17 cellular contexts compared by ENCODE assay signal in the genomic region with DNA sequence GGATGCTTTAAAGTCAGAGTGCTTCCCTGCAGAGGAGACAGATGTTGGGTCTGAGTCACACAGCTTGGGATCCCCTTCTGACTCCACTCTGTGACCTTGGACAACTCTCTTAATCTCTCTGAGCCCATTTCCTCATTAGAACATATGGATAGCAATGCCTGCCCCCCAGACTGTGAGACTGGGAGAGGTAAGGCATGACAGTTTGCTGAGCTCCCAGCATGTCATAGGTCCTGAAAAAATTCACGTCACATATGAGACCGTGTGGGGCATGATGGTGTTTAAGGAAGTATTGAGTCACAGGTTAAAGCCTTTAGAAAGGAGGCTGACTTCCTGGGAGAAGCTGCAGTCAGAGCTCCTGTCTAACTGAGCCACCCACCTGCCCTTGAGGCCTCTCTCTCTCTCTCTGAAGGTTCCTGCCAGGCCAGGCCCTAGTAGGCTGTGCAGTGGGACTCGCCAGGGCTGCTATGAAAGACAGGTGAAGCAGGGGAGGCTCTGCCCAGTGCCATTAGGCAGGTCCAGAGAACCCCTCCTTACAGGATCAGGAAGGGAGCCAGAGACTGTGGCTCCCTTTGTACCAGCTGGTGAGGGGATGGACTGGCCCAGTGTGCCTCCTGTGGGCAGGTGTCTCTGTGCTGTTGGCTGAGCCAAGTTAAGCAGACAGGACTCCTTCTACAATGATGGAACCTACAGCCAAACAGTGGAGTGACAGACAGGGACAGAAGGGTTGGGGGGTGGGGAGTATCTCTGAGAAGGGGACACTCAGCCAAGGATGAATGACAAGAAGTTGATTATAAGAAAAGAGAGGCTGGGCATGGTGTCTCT. TPM values are rescaled to one million over a fixed set of nuclear protein-coding genes. Genes with fewer than 3 reads are reported as not detected.
DNase-seq lines count a peak whose midpoint lies in the region; ATAC-seq, FAIRE-seq and TF ChIP-seq lines count a peak whose summit lies in the region.
"Had no signal": no experiment of that assay in that cellular context is flagged by ENCODE, and none has a peak within 500 bp of the region (broad histone marks: within the 10 kb centered on the region; RNA-seq: fewer than 3 reads in every experiment).

No MANE protein-coding gene starts in this region.

- TF ChIP-seq CTCF in keratinocyte (optimal IDR thresholded peaks at IDR 0.05 in 1 of 3, IDR thresholded peaks at IDR 0.05 in 1 of 3, conservative IDR thresholded peaks at IDR 0.05 in 1 of 3; ENCODE audit: extremely low read depth in 1 of 3, insufficient read depth in 2 of 3, low read length in 3 of 3) = no peak
- no peak for TF ChIP-seq CTCF in gastroesophageal sphincter (IDR thresholded peaks at IDR 0.05)

- H3K4me3 ChIP-seq in CD4-positive, CD25-positive, alpha-beta regulatory T cell (ENCODE audit: low read depth, low read length) = no peak overlapping the region
- H3K4me3 ChIP-seq in keratinocyte (ENCODE audit: control insufficient read depth in 2 of 3, extremely low read depth in 1 of 3, insufficient read depth in 2 of 3, low read depth in 1 of 3, low read length in 3 of 3) = no peak overlapping the region
- no peak overlapping the region for H3K4me3 ChIP-seq in gastroesophageal sphincter
- H3K4me3 ChIP-seq: body of pancreas, GM12878, thoracic aorta had no signal

- dilution Hi-C loops in keratinocyte (cut with MboI; ENCODE audit: extremely low pct_ligation_motif_present, low sequenced_read_pairs) = no loop called here

- no peaks in the 10 kb centered on the region for H3K9me1 ChIP-seq in keratinocyte (ENCODE audit: control insufficient read depth, extremely low read depth, insufficient read depth, low read length)

- H3K9me3 ChIP-seq in CD4-positive, CD25-positive, alpha-beta regulatory T cell (ENCODE audit: control insufficient read depth in 2 of 2, low read length in 2 of 2) = no peaks in the 10 kb centered on the region
- H3K9me3 ChIP-seq in keratinocyte (ENCODE audit: control insufficient read depth, low read depth, low read length) (no peaks in the 10 kb centered on the region), gastroesophageal sphincter (no peaks in the 10 kb centered on the region)
- H3K9me3 ChIP-seq: body of pancreas, thoracic aorta had no signal

- no peak overlapping the region for H3K4me3 Mint-ChIP-seq in CD4-positive, CD25-positive, alpha-beta regulatory T cell
- no peak overlapping the region for H3K4me3 Mint-ChIP-seq in activated CD4-positive, alpha-beta memory T cell treated with anti-CD3 and anti-CD28 coated beads for 36 hours
- H3K4me3 Mint-ChIP-seq: activated B cell treated with CpG ODN at 0.5 μM for 24 hours, nephron had no signal

- H3K27me3 Mint-ChIP-seq in CD4-positive, CD25-positive, alpha-beta regulatory T cell = no peaks in the 10 kb centered on the region
- no peaks in the 10 kb centered on the region for H3K27me3 Mint-ChIP-seq in activated CD4-positive, alpha-beta memory T cell treated with anti-CD3 and anti-CD28 coated beads for 36 hours

- no peaks in the 10 kb centered on the region for H3K4me1 ChIP-seq in CD4-positive, CD25-positive, alpha-beta regulatory T cell (ENCODE audit: control insufficient read depth, insufficient read depth, low read length, poor library complexity, severe bottlenecking)
- H3K4me1 ChIP-seq in keratinocyte (ENCODE audit: control insufficient read depth, extremely low read depth, insufficient read depth, low read length) = peaks cover 14% of the 10 kb centered on the region
- H3K4me1 ChIP-seq in gastroesophageal sphincter = peaks cover 0 to 3% (median 0%) of the 10 kb centered on the region in 3 donors
- H3K4me1 ChIP-seq: body of pancreas had no signal

- H3K9me3 Mint-ChIP-seq in CD4-positive, CD25-positive, alpha-beta regulatory T cell = no peaks in the 10 kb centered on the region
- no peaks in the 10 kb centered on the region for H3K9me3 Mint-ChIP-seq in activated CD4-positive, alpha-beta memory T cell treated with anti-CD3 and anti-CD28 coated beads for 36 hours
- H3K9me3 Mint-ChIP-seq: activated B cell treated with CpG ODN at 0.5 μM for 24 hours, nephron had no signal

- 50% methylated on average over 2 of the region's 3 CpGs; no CpG with 5 or more reads in 1 of the 2 donors for WGBS in gastroesophageal sphincter (ENCODE audit: low coverage in 1 of 2), 2 donors

- no peaks in the 10 kb centered on the region for H4K20me1 ChIP-seq in keratinocyte (ENCODE audit: control insufficient read depth, extremely low read depth, insufficient read depth, low read length)

- H3K4me1 Mint-ChIP-seq in CD4-positive, CD25-positive, alpha-beta regulatory T cell = peaks cover 0 to 9% (median 3%) of the 10 kb centered on the region in 4 donors
- peaks cover 23% of the 10 kb centered on the region for H3K4me1 Mint-ChIP-seq in activated CD4-positive, alpha-beta memory T cell treated with anti-CD3 and anti-CD28 coated beads for 36 hours (ENCODE audit: low read depth)
- H3K4me1 Mint-ChIP-seq: activated B cell treated with CpG ODN at 0.5 μM for 24 hours had no signal

- TF ChIP-seq POLR2A in H54 (IDR thresholded peaks at IDR 0.05; ENCODE audit: low read depth, low read length) (no peak), gastroesophageal sphincter (IDR thresholded peaks at IDR 0.05) (no peak)

- no peak overlapping the region for H3K4me2 ChIP-seq in keratinocyte (ENCODE audit: control insufficient read depth, extremely low read depth, insufficient read depth, low read depth, low read length)

- no peaks in the 10 kb centered on the region for H3K36me3 Mint-ChIP-seq in CD4-positive, CD25-positive, alpha-beta regulatory T cell
- no peaks in the 10 kb centered on the region for H3K36me3 Mint-ChIP-seq in activated CD4-positive, alpha-beta memory T cell treated with anti-CD3 and anti-CD28 coated beads for 36 hours

- no peaks in the 10 kb centered on the region for H3K36me3 ChIP-seq in CD4-positive, CD25-positive, alpha-beta regulatory T cell (ENCODE audit: control insufficient read depth, insufficient read depth, low read length)
- H3K36me3 ChIP-seq in keratinocyte (ENCODE audit: control insufficient read depth in 2 of 2, extremely low read depth in 1 of 2, insufficient read depth in 2 of 2, low read length in 2 of 2) (no peaks in the 10 kb centered on the region), gastroesophageal sphincter (no peaks in the 10 kb centered on the region)
- H3K36me3 ChIP-seq: thoracic aorta had no signal

- intact Hi-C loops in activated CD4-positive, alpha-beta memory T cell treated with anti-CD3 and anti-CD28 coated beads for 36 hours (cut with micrococcal nuclease) = loop anchor here (1.0 to 10.0 kb wide), 2 partner anchors 31 to 220 kb away; no protein-coding TSS in a partner anchor

- H3K27ac ChIP-seq in CD4-positive, CD25-positive, alpha-beta regulatory T cell (ENCODE audit: insufficient read depth, low read length, poor library complexity, severe bottlenecking) = no peak overlapping the region
- H3K27ac ChIP-seq in keratinocyte (ENCODE audit: control insufficient read depth, insufficient read depth, low read length) (no peak overlapping the region), gastroesophageal sphincter (no peak overlapping the region)
- H3K27ac ChIP-seq: body of pancreas, thoracic aorta had no signal

- H3K9ac ChIP-seq in keratinocyte (ENCODE audit: control insufficient read depth, extremely low read depth, insufficient read depth, low read length) = no peak overlapping the region

- peak in 1 of 3 donors; percentile 34 for DNase-seq in CD4-positive, CD25-positive, alpha-beta regulatory T cell
- peak; percentile 48 for DNase-seq in H54 (ENCODE audit: insufficient read length, low spot score)
- DNase-seq in activated CD4-positive, alpha-beta memory T cell treated with anti-CD3 and anti-CD28 coated beads for 36 hours = peak; percentile 63
- DNase-seq in keratinocyte (ENCODE audit: low read depth, low spot score) = no peak
- DNase-seq in Ammon's horn (ENCODE audit: low spot score) = no peak
- DNase-seq: activated B cell treated with CpG ODN at 0.5 μM for 24 hours, body of pancreas, Calu3, NCI-H2081 treated with DMSO at 0.1 percent for 48 hours had no signal

- POLR2A ChIA-PET in activated CD4-positive, alpha-beta memory T cell treated with anti-CD3 and anti-CD28 coated beads for 36 hours (lab: Charles Lee) = interaction anchor here (1.0 to 1.9 kb wide), 8 partner anchors 13 to 730 kb away, joined by 3 to 12 read pairs (median 4); a partner anchor contains a TSS

- H2AFZ ChIP-seq in keratinocyte (ENCODE audit: control insufficient read depth, low read length) = no peak overlapping the region

- CTCF ChIA-PET in activated CD4-positive, alpha-beta memory T cell treated with anti-CD3 and anti-CD28 coated beads for 36 hours (lab: Charles Lee) = interaction anchor here (0.9 to 5.3 kb wide), 7 partner anchors 20 to 112 kb away, joined by 3 to 188 read pairs (median 5); a partner anchor contains a TSS

- H3K27me3 ChIP-seq in CD4-positive, CD25-positive, alpha-beta regulatory T cell (ENCODE audit: control insufficient read depth, insufficient read depth, low read length) = no peaks in the 10 kb centered on the region
- H3K27me3 ChIP-seq in keratinocyte (ENCODE audit: control insufficient read depth, extremely low read depth, insufficient read depth, low read length) = no peaks in the 10 kb centered on the region
- H3K27me3 ChIP-seq in gastroesophageal sphincter = no peaks in the 10 kb centered on the region
- H3K27me3 ChIP-seq: body of pancreas had no signal

- FAIRE-seq in H54 (lab: Jason Lieb, UNC) (no peak), keratinocyte (lab: Jason Lieb, UNC) (peak; percentile 48)
- FAIRE-seq: GM12878, islet of Langerhans had no signal

- no peaks in the 10 kb centered on the region for H3K79me2 ChIP-seq in keratinocyte (ENCODE audit: control insufficient read depth, insufficient read depth, low read length)

- peak overlapping the region; percentile 27 to 87 (median 38) for H3K27ac Mint-ChIP-seq in CD4-positive, CD25-positive, alpha-beta regulatory T cell
- H3K27ac Mint-ChIP-seq in activated CD4-positive, alpha-beta memory T cell treated with anti-CD3 and anti-CD28 coated beads for 36 hours = peak overlapping the region; percentile 89
- H3K27ac Mint-ChIP-seq: activated B cell treated with CpG ODN at 0.5 μM for 24 hours, nephron had no signal

- no peak for TF ChIP-seq EP300 in gastroesophageal sphincter (IDR thresholded peaks at IDR 0.05)

- peak in 1 of 2 donors; percentile 21 for ATAC-seq in CD4-positive, CD25-positive, alpha-beta regulatory T cell (ENCODE audit: low read depth in 2 of 2)
- ATAC-seq in gastroesophageal sphincter = no peak
- ATAC-seq in HG02588 (IDR thresholded peaks at IDR 0.05; ENCODE audit: unreplicated experiment) = no peak
- no peak for ATAC-seq in HG03097 (IDR thresholded peaks at IDR 0.05; ENCODE audit: low FRiP score, unreplicated experiment)
- ATAC-seq: body of pancreas, GM12878, Panc1 had no signal

RNA-seq across cellular contexts. Expression of a gene that starts 19.5 kb away (rescaled TPM):
- total RNA-seq in CD4-positive, CD25-positive, alpha-beta regulatory T cell = 0.35 TPM
- under 1 TPM; 0.03 to 0.09 (median 0.07) TPM for polyA plus RNA-seq in CD4-positive, CD25-positive, alpha-beta regulatory T cell
- total RNA-seq in activated CD4-positive, alpha-beta memory T cell treated with anti-CD3 and anti-CD28 coated beads for 36 hours = 1 to 10 TPM; 2.7 to 2.9 TPM
- polyA plus RNA-seq in keratinocyte = 0.10 to 0.28 TPM (median 0.11 TPM) in 3 replicates
- 0.79 TPM for polyA plus RNA-seq in keratinocyte (2011; ENCODE audit: low read depth)
- 0.18 and 0.19 TPM in 2 replicates for polyA plus RNA-seq in keratinocyte (2011; cell fraction: cytosol; rRNA removed)
- 1.6 and 1.9 TPM in 2 replicates for polyA plus RNA-seq in keratinocyte (2011; cell fraction: nucleus; rRNA removed)
- polyA plus RNA-seq in keratinocyte (2012; ENCODE audit: low replicate concordance) = 0.13 and 1.1 TPM in 2 replicates
- 0.30 to 0.66 TPM (median 0.38 TPM) in 3 replicates for polyA minus RNA-seq in keratinocyte
- polyA minus RNA-seq in keratinocyte (2011; cell fraction: cytosol; rRNA and poly(A)+ RNA removed) = not detected
- polyA minus RNA-seq in keratinocyte (2011; cell fraction: nucleus; rRNA and poly(A)+ RNA removed) = 1.1 and 1.9 TPM in 2 replicates
- total RNA-seq in gastroesophageal sphincter = 10 to 100 TPM in 1 of 4 donors, 1 to 10 TPM in 3; 5.5 to 10.0 (median 8.7) TPM

RNA-seq across cellular contexts. Expression of a gene that starts 38.3 kb away (rescaled TPM):
- total RNA-seq in CD4-positive, CD25-positive, alpha-beta regulatory T cell = 42.9 TPM
- polyA plus RNA-seq in CD4-positive, CD25-positive, alpha-beta regulatory T cell = 10 to 100 TPM; 47.0 to 52.9 (median 49.5) TPM
- 100 to 1,000 TPM; 186 to 187 TPM for total RNA-seq in activated CD4-positive, alpha-beta memory T cell treated with anti-CD3 and anti-CD28 coated beads for 36 hours
- 134 to 172 TPM (median 148 TPM) in 3 replicates for polyA plus RNA-seq in keratinocyte
- polyA plus RNA-seq in keratinocyte (2011; ENCODE audit: low read depth) = 29.2 TPM
- 140 and 168 TPM in 2 replicates for polyA plus RNA-seq in keratinocyte (2011; cell fraction: cytosol; rRNA removed)
- polyA plus RNA-seq in keratinocyte (2011; cell fraction: nucleus; rRNA removed) = 73.7 and 78.1 TPM in 2 replicates
- polyA plus RNA-seq in keratinocyte (2012; ENCODE audit: low replicate concordance) = 61.7 and 126 TPM in 2 replicates
- polyA minus RNA-seq in keratinocyte = 148 to 206 TPM (median 152 TPM) in 3 replicates
- 85.2 TPM for polyA minus RNA-seq in keratinocyte (2011; cell fraction: cytosol; rRNA and poly(A)+ RNA removed)
- 36.5 and 51.9 TPM in 2 replicates for polyA minus RNA-seq in keratinocyte (2011; cell fraction: nucleus; rRNA and poly(A)+ RNA removed)
- 10 to 100 TPM; 18.7 to 30.2 (median 22.4) TPM for total RNA-seq in gastroesophageal sphincter

RNA-seq across cellular contexts. Expression of a gene that starts 43.6 kb away (rescaled TPM):
- 23.4 TPM for total RNA-seq in CD4-positive, CD25-positive, alpha-beta regulatory T cell
- 10 to 100 TPM; 40.5 to 66.7 (median 58.5) TPM for polyA plus RNA-seq in CD4-positive, CD25-positive, alpha-beta regulatory T cell
- 100 to 1,000 TPM; 319 TPM for total RNA-seq in activated CD4-positive, alpha-beta memory T cell treated with anti-CD3 and anti-CD28 coated beads for 36 hours
- polyA plus RNA-seq in keratinocyte = 1.8 to 3.5 TPM (median 2.8 TPM) in 3 replicates
- 0.77 TPM for polyA plus RNA-seq in keratinocyte (2011; ENCODE audit: low read depth)
- 2.3 and 4.2 TPM in 2 replicates for polyA plus RNA-seq in keratinocyte (2011; cell fraction: cytosol; rRNA removed)
- 4.7 and 7.4 TPM in 2 replicates for polyA plus RNA-seq in keratinocyte (2011; cell fraction: nucleus; rRNA removed)
- 3.6 and 6.7 TPM in 2 replicates for polyA plus RNA-seq in keratinocyte (2012; ENCODE audit: low replicate concordance)
- 3.8 to 7.1 TPM (median 4.2 TPM) in 3 replicates for polyA minus RNA-seq in keratinocyte
- polyA minus RNA-seq in keratinocyte (2011; cell fraction: cytosol; rRNA and poly(A)+ RNA removed) = 6.9 TPM
- 3.2 and 3.4 TPM in 2 replicates for polyA minus RNA-seq in keratinocyte (2011; cell fraction: nucleus; rRNA and poly(A)+ RNA removed)
- 1 to 10 TPM in 3 of 4 donors, under 1 TPM in 1; 0.99 to 9.3 (median 3.6) TPM for total RNA-seq in gastroesophageal sphincter

Comparison
In these comparisons a context has a peak if more than half of its experiments do, and no peak if none do; other contexts are left out.
1. DNase-seq: peak in H54 (single experiment) and activated CD4-positive, alpha-beta memory T cell treated with anti-CD3 and anti-CD28 coated beads for 36 hours (single experiment); none in keratinocyte (single experiment) and Ammon's horn (single experiment).
2. RNA of a gene that starts 43.6 kb away (total RNA-seq): 319 TPM in activated CD4-positive, alpha-beta memory T cell treated with anti-CD3 and anti-CD28 coated beads for 36 hours; 23.4 TPM in CD4-positive, CD25-positive, alpha-beta regulatory T cell (single experiment) and 0.99 to 9.3 TPM in gastroesophageal sphincter; every median in the first group is over 10 times any median in the second.